In genomic region chr10:43754569-43755260, GRCh38 we compare ENCODE assay signal across 1 cellular context.
TF ChIP-seq lines count a peak whose summit lies in the region.

No MANE protein-coding gene starts in this region.

TF ChIP-seq in GM23338, 12 proteins besides CTCF, POLR2A, EP300 and RAD21 (continued from another document):
- 0 out of 2 replicates have a peak, but pooled peaks have one; percentile 16 for TF ChIP-seq ZNF462 (CRISPR knock-in tag; IDR thresholded peaks at IDR 0.05)
- no peak for TF ChIP-seq JUNB (IDR thresholded peaks at IDR 0.05; ENCODE audit: unreplicated experiment)
- no peak for TF ChIP-seq ZNF114 (CRISPR knock-in tag; IDR thresholded peaks at IDR 0.05)
- TF ChIP-seq EZH2 (IDR thresholded peaks at IDR 0.05; ENCODE audit: low read depth, unreplicated experiment): no peak
- no peak for TF ChIP-seq CREB1 (CRISPR knock-in tag; IDR thresholded peaks at IDR 0.05; ENCODE audit: low read depth)
